Comparison of ENCODE assay signal across 1 cellular context in genomic region chr1:147496571-147496970, GRCh38.
TF ChIP-seq lines count a peak whose summit lies in the region.

No MANE protein-coding gene starts in this region.

TF ChIP-seq in H1, 55 proteins besides CTCF, POLR2A, EP300 and RAD21 (continued from another document):
- TF ChIP-seq CHD7 (IDR thresholded peaks at IDR 0.05; ENCODE audit: insufficient replicate concordance, low read length) (no peak), ATF3 (IDR thresholded peaks at IDR 0.05; ENCODE audit: insufficient read depth, low read depth, low read length) (no peak), KDM5A (IDR thresholded peaks at IDR 0.05; ENCODE audit: low read length) (no peak), ASH2L (IDR thresholded peaks at IDR 0.05; ENCODE audit: low read length) (no peak), GABPA (IDR thresholded peaks at IDR 0.05; ENCODE audit: borderline replicate concordance, insufficient read depth, low read length) (no peak), BACH1 (IDR thresholded peaks at IDR 0.05; ENCODE audit: low read length) (no peak), RXRA (IDR thresholded peaks at IDR 0.05; ENCODE audit: insufficient read depth, low read depth, low read length) (no peak), ZNF274 (IDR thresholded peaks at IDR 0.05; ENCODE audit: borderline replicate concordance, extremely low read depth, low read length) (no peak), NANOG (IDR thresholded peaks at IDR 0.05; ENCODE audit: insufficient read depth, low read depth, low read length, poor library complexity, severe bottlenecking) (no peak), CEBPB (IDR thresholded peaks at IDR 0.05; ENCODE audit: low read depth, low read length) (no peak), SP1 (IDR thresholded peaks at IDR 0.05; ENCODE audit: low read depth, low read length) (no peak), JUN (IDR thresholded peaks at IDR 0.05; ENCODE audit: low read depth, low read length) (no peak)
